ENCODE assay signal across 17 cellular contexts in the genomic region with DNA sequence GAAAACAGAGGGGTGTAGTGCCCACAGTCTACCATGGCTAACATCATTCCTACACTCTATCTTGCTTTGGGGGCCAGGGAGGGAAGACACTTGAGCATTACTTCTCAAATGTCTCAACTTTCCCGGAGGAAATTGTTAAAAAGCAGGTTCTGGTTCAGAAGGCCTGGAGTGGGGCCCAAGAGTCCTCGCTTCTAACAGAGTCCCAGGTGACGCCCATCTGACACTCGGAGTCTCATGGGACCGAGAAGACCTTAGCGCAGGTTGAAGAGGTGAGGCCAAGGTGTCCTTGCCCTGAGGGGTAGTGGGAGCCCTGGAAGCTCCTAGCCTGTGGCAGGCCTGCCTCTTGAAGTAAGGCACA. TPM values are rescaled to one million over a fixed set of nuclear protein-coding genes. Genes with fewer than 3 reads are reported as not detected.
DNase-seq lines count a peak whose midpoint lies in the region; ATAC-seq and TF ChIP-seq lines count a peak whose summit lies in the region.
"Had no signal": no experiment of that assay in that cellular context is flagged by ENCODE, and none has a peak within 500 bp of the region (broad histone marks: within the 10 kb centered on the region; RNA-seq: fewer than 3 reads in every experiment).

No MANE protein-coding gene starts in this region.

- WGBS in smooth muscle cell (ENCODE audit: low lambda C conversion rate): 96% methylated on average over 6 of the region's 6 CpGs

- no peak for DNase-seq in activated CD4-positive, alpha-beta T cell treated with anti-CD3 and anti-CD28 coated beads, Interleukin-2, amount 10 ng/mL, durations not matched to agents 7 days and 5 days
- DNase-seq in activated CD4-positive, alpha-beta T cell treated with anti-CD3 and anti-CD28 coated beads, Interleukin-2, amount 50 U/mL, for 48 hours: no peak
- DNase-seq in smooth muscle cell (lab: John Stamatoyannopoulos, UW; ENCODE audit: unreplicated experiment) (no peak), progenitor cell of endocrine pancreas (ENCODE audit: low spot score, unreplicated experiment) (no peak), putamen (ENCODE audit: low spot score) (no peak)
- DNase-seq: 8988T; cortex of kidney; DMS79; mammary epithelial cell; NCI-H1048; NCI-H774; stimulated activated CD4-positive, alpha-beta T cell treated with anti-CD3 and anti-CD28 coated beads, Interleukin-2, amount 100 ng/mL, for 48 hours had no signal

- H2AFZ ChIP-seq in OCI-LY1 (ENCODE audit: low read length) (no peak overlapping the region), smooth muscle cell (ENCODE audit: low read depth) (peak overlapping the region; percentile 77)

- H3F3A ChIP-seq in OCI-LY1 (ENCODE audit: insufficient read depth, low read length): no peaks in the 10 kb centered on the region
- H3F3A ChIP-seq in smooth muscle cell (ENCODE audit: low read depth): no peaks in the 10 kb centered on the region

- peak overlapping the region; percentile 74 for H3K27ac Mint-ChIP-seq in activated CD4-positive, alpha-beta T cell treated with anti-CD3 and anti-CD28 coated beads, Interleukin-2, amount 10 ng/mL, durations not matched to agents 7 days and 5 days
- no peak overlapping the region for H3K27ac Mint-ChIP-seq in progenitor cell of endocrine pancreas

- ATAC-seq in HG03460 (IDR thresholded peaks at IDR 0.05; ENCODE audit: unreplicated experiment): no peak

- no peaks in the 10 kb centered on the region for H3K9me3 Mint-ChIP-seq in activated CD4-positive, alpha-beta T cell treated with anti-CD3 and anti-CD28 coated beads, Interleukin-2, amount 10 ng/mL, durations not matched to agents 7 days and 5 days
- no peaks in the 10 kb centered on the region for H3K9me3 Mint-ChIP-seq in progenitor cell of endocrine pancreas (ENCODE audit: low read depth)

- no peaks in the 10 kb centered on the region for H3K36me3 ChIP-seq in OCI-LY1 (ENCODE audit: insufficient read depth, low read length)
- H3K36me3 ChIP-seq in iPS-15b (ENCODE audit: control insufficient read depth, insufficient read depth, low read length): peaks cover 3% of the 10 kb centered on the region
- no peaks in the 10 kb centered on the region for H3K36me3 ChIP-seq in smooth muscle cell (ENCODE audit: low read depth)
- H3K36me3 ChIP-seq: sigmoid colon had no signal

- no peaks in the 10 kb centered on the region for H3K27me3 ChIP-seq in OCI-LY1 (ENCODE audit: insufficient read depth, low read length)
- H3K27me3 ChIP-seq in iPS-15b (ENCODE audit: control insufficient read depth, insufficient read depth, low read length): no peaks in the 10 kb centered on the region
- H3K27me3 ChIP-seq in smooth muscle cell (ENCODE audit: low read depth): no peaks in the 10 kb centered on the region
- H3K27me3 ChIP-seq: sigmoid colon had no signal

- no peaks in the 10 kb centered on the region for H3K9me2 ChIP-seq in OCI-LY1 (ENCODE audit: low read depth, low read length)

- H3K4me2 ChIP-seq in OCI-LY1 (ENCODE audit: low read length) (peak overlapping the region; percentile 14; the same call in 1 of the 2 replicates), smooth muscle cell (no peak overlapping the region)

- peaks cover 40% of the 10 kb centered on the region for H3K4me1 ChIP-seq in OCI-LY1 (ENCODE audit: insufficient read depth, low read length, severe bottlenecking)
- H3K4me1 ChIP-seq in iPS-15b (ENCODE audit: control insufficient read depth, insufficient read depth, low read length): peaks cover 13% of the 10 kb centered on the region
- peaks cover 11% of the 10 kb centered on the region for H3K4me1 ChIP-seq in smooth muscle cell (ENCODE audit: low read depth)

- H3K27ac ChIP-seq in OCI-LY1 (ENCODE audit: low read depth, low read length, poor library complexity, severe bottlenecking): peak overlapping the region; percentile 68
- no peak overlapping the region for H3K27ac ChIP-seq in smooth muscle cell (ENCODE audit: low read depth)
- H3K27ac ChIP-seq: C4-2B had no signal

- H3K36me3 Mint-ChIP-seq in activated CD4-positive, alpha-beta T cell treated with anti-CD3 and anti-CD28 coated beads, Interleukin-2, amount 10 ng/mL, durations not matched to agents 7 days and 5 days (ENCODE audit: low read depth): peaks cover 2% of the 10 kb centered on the region
- no peaks in the 10 kb centered on the region for H3K36me3 Mint-ChIP-seq in progenitor cell of endocrine pancreas (ENCODE audit: insufficient read depth)

- CTCF ChIA-PET in activated CD4-positive, alpha-beta T cell treated with anti-CD3 and anti-CD28 coated beads, Interleukin-2, amount 10 ng/mL, durations not matched to agents 7 days and 5 days (lab: Charles Lee): interaction anchor here (0.6 to 2.8 kb wide), 8 partner anchors 9 to 203 kb away, joined by 3 to 10 read pairs (median 3); no protein-coding TSS in a partner anchor

- H3K9me3 ChIP-seq in OCI-LY1 (ENCODE audit: low read length) (no peaks in the 10 kb centered on the region), iPS-15b (ENCODE audit: control insufficient read depth, insufficient read depth, low read length) (no peaks in the 10 kb centered on the region), smooth muscle cell (replicated peaks; ENCODE audit: low read depth) (no peaks in the 10 kb centered on the region)
- H3K9me3 ChIP-seq: sigmoid colon had no signal

- POLR2A ChIA-PET in activated CD4-positive, alpha-beta T cell treated with anti-CD3 and anti-CD28 coated beads, Interleukin-2, amount 10 ng/mL, durations not matched to agents 7 days and 5 days (lab: Charles Lee): no interaction called here

- no peak overlapping the region for H3K4me3 ChIP-seq in OCI-LY1 (ENCODE audit: low read depth, low read length, poor library complexity, severe bottlenecking)
- no peak overlapping the region for H3K4me3 ChIP-seq in iPS-15b (ENCODE audit: low read depth, low read length)
- no peak overlapping the region for H3K4me3 ChIP-seq in smooth muscle cell
- H3K4me3 ChIP-seq: sigmoid colon had no signal

- no peak overlapping the region for H3K4me3 Mint-ChIP-seq in activated CD4-positive, alpha-beta T cell treated with anti-CD3 and anti-CD28 coated beads, Interleukin-2, amount 10 ng/mL, durations not matched to agents 7 days and 5 days
- H3K4me3 Mint-ChIP-seq in progenitor cell of endocrine pancreas (ENCODE audit: low read depth): no peak overlapping the region

- TF ChIP-seq CTCF in OCI-LY1 (IDR thresholded peaks at IDR 0.05; ENCODE audit: low read length) (no peak), smooth muscle cell (IDR thresholded peaks at IDR 0.05; ENCODE audit: borderline replicate concordance, insufficient read depth, poor library complexity, severe bottlenecking) (no peak), progenitor cell of endocrine pancreas (IDR thresholded peaks at IDR 0.05; ENCODE audit: unreplicated experiment) (no peak)

- peaks cover 59% of the 10 kb centered on the region for H3K4me1 Mint-ChIP-seq in activated CD4-positive, alpha-beta T cell treated with anti-CD3 and anti-CD28 coated beads, Interleukin-2, amount 10 ng/mL, durations not matched to agents 7 days and 5 days
- H3K4me1 Mint-ChIP-seq in progenitor cell of endocrine pancreas (ENCODE audit: low read depth): peaks cover 27% of the 10 kb centered on the region

- H4K20me1 ChIP-seq in OCI-LY1 (ENCODE audit: insufficient read depth, low read length) (no peaks in the 10 kb centered on the region), smooth muscle cell (ENCODE audit: low read depth) (no peaks in the 10 kb centered on the region)

- no peaks in the 10 kb centered on the region for H3K27me3 Mint-ChIP-seq in activated CD4-positive, alpha-beta T cell treated with anti-CD3 and anti-CD28 coated beads, Interleukin-2, amount 10 ng/mL, durations not matched to agents 7 days and 5 days
- no peaks in the 10 kb centered on the region for H3K27me3 Mint-ChIP-seq in progenitor cell of endocrine pancreas

- H3K9ac ChIP-seq in OCI-LY1 (ENCODE audit: low read length) (peak overlapping the region; percentile 34; the same call in 1 of the 2 replicates), iPS-15b (ENCODE audit: low read depth, low read length) (peak overlapping the region; percentile 29), smooth muscle cell (ENCODE audit: low read depth) (no peak overlapping the region)

- H3K79me2 ChIP-seq in OCI-LY1 (ENCODE audit: insufficient read depth, low read length): no peaks in the 10 kb centered on the region
- H3K79me2 ChIP-seq in smooth muscle cell (ENCODE audit: low read depth): no peaks in the 10 kb centered on the region

RNA-seq across cellular contexts. Expression of a gene that starts 40.1 kb away (rescaled TPM):
- 100 to 1,000 TPM; 210 to 228 TPM for total RNA-seq in activated CD4-positive, alpha-beta T cell treated with anti-CD3 and anti-CD28 coated beads, Interleukin-2, amount 10 ng/mL, durations not matched to agents 7 days and 5 days
- total RNA-seq in smooth muscle cell: 7.1 and 8.2 TPM in 2 replicates
- polyA plus RNA-seq in smooth muscle cell: 25.8 and 29.4 TPM in 2 replicates
- total RNA-seq in progenitor cell of endocrine pancreas: 213 and 222 TPM in 2 replicates

Comparison
In these comparisons a context has a peak if more than half of its experiments do, and no peak if none do; other contexts are left out.
1. RNA of a gene that starts 40.1 kb away (total RNA-seq): 210 to 228 TPM in activated CD4-positive, alpha-beta T cell treated with anti-CD3 and anti-CD28 coated beads, Interleukin-2, amount 10 ng/mL, durations not matched to agents 7 days and 5 days and 213 to 222 TPM in progenitor cell of endocrine pancreas; 7.1 to 8.2 TPM in smooth muscle cell; every median in the first group is over 10 times any median in the second.